2 cellular contexts compared by ENCODE assay signal in genomic region chr2:110473059-110473358, GRCh38. TPM values are rescaled to one million over a fixed set of nuclear protein-coding genes. Genes with fewer than 3 reads are reported as not detected.
"Had no signal": no experiment of that assay in that cellular context is flagged by ENCODE, and none has a peak within 500 bp of the region (broad histone marks: within the 10 kb centered on the region; RNA-seq: fewer than 3 reads in every experiment).

No MANE protein-coding gene starts in this region.

RNA-seq across cellular contexts. Expression of gene LIMS4, which starts 0.4 kb away (rescaled TPM):
- total RNA-seq: suprapubic skin, urinary bladder had no signal
